ENCODE assay signal across 15 cellular contexts in the genomic region with DNA sequence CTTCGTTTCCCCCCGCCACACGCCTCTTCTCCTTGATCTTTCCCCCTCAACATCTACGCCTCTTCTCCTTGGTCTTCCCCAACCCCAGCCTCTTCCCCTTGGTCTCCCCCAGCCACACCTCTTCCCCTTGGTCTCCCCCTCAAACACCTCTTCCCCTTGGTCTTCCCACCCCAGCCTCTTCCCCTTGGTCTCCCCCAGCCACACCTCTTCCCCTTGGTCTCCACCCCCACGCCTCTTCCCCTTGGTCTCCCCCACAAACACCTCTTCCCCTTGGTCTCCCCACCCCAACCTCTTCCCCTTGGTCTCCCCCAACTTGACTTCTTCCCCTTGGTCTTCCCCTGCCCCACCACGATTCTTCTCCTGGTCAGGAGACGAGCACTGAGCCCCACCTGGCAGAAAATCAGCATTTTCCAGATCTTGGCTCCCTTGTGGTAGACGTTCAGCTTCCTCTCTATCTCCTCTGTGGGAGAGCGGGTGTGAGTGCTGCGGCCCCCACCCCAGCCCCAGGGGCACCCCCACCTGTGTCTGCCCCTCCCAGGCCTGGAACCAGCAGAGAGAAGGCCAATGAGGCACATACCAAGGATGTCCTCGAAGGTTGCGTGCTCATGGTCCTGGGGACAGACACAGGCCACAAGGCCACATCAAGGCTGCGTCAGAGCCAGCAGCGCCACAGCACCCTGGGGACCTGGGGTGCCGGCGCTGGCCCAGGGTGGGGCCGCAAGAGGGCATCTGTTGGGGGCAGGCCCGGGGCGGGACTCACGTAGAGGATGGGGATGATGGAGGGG. TPM values are rescaled to one million over a fixed set of nuclear protein-coding genes. Genes with fewer than 3 reads are reported as not detected.
DNase-seq lines count a peak whose midpoint lies in the region; ATAC-seq lines count a peak whose summit lies in the region.
"Had no signal": no experiment of that assay in that cellular context is flagged by ENCODE, and none has a peak within 500 bp of the region (broad histone marks: within the 10 kb centered on the region; RNA-seq: fewer than 3 reads in every experiment).

No MANE protein-coding gene starts in this region.

- peaks cover 40% of the 10 kb centered on the region for H3K36me3 Mint-ChIP-seq in activated naive CD8-positive, alpha-beta T cell treated with anti-CD3 and anti-CD28 coated beads, Interleukin-2, amount 10 ng/mL, durations not matched to agents 7 days and 5 days
- H3K36me3 Mint-ChIP-seq in naive thymus-derived CD8-positive, alpha-beta T cell, result peaks cover 0 to 20% (median 10%) of the 10 kb centered on the region in 3 donors

- no peaks in the 10 kb centered on the region for H3K27me3 ChIP-seq in BLaER1
- H3K27me3 ChIP-seq: SJSA1 had no signal

- peak overlapping the region; percentile 44; the same call in 1 of the 2 replicates for H3K4me3 ChIP-seq in BLaER1
- H3K4me3 ChIP-seq: HAP-1, SJSA1 had no signal

- peaks cover 44% of the 10 kb centered on the region for H3K36me3 ChIP-seq in BLaER1

- no peaks in the 10 kb centered on the region for H3K9me3 Mint-ChIP-seq in activated naive CD8-positive, alpha-beta T cell treated with anti-CD3 and anti-CD28 coated beads, Interleukin-2, amount 10 ng/mL, durations not matched to agents 7 days and 5 days
- peaks cover 0 to 11% (median 0%) of the 10 kb centered on the region in 9 donors for H3K9me3 Mint-ChIP-seq in naive thymus-derived CD8-positive, alpha-beta T cell
- H3K9me3 Mint-ChIP-seq: activated T-cell treated with anti-CD3 and anti-CD28 coated beads, Interleukin-2, amount 50 U/mL, for 72 hours; brain had no signal

- peak overlapping the region; percentile 78 for H3K4me2 ChIP-seq in BLaER1

- peak overlapping the region; percentile 90 for H3K27ac Mint-ChIP-seq in activated naive CD8-positive, alpha-beta T cell treated with anti-CD3 and anti-CD28 coated beads, Interleukin-2, amount 10 ng/mL, durations not matched to agents 7 days and 5 days
- H3K27ac Mint-ChIP-seq in naive thymus-derived CD8-positive, alpha-beta T cell, result peak overlapping the region; percentile 37 to 99 (median 74)
- H3K27ac Mint-ChIP-seq: activated T-cell treated with anti-CD3 and anti-CD28 coated beads, Interleukin-2, amount 50 U/mL, for 72 hours had no signal

- DNase-seq in CMK (ENCODE audit: low read depth) (peak; percentile 97), HT-29 (ENCODE audit: low spot score) (no peak), NCI-H1417 treated with DMSO at 0.1 percent for 48 hours (lab: John Stamatoyannopoulos, UW) (no peak)
- DNase-seq in activated naive CD8-positive, alpha-beta T cell treated with anti-CD3 and anti-CD28 coated beads, Interleukin-2, amount 10 ng/mL, durations not matched to agents 7 days and 5 days, result peak; percentile 34
- DNase-seq in naive thymus-derived CD8-positive, alpha-beta T cell, result peak in 3 of 10 donors; percentile 1 to 53 (median 2)
- DNase-seq: activated T-cell treated with anti-CD3 and anti-CD28 coated beads, Interleukin-2, amount 50 U/mL, for 72 hours; NCI-H2171; stimulated activated naive CD4-positive, alpha-beta T cell treated with Interleukin-2 at 50 U/mL for 16 hours; WERI-Rb-1 had no signal

- ATAC-seq in activated naive CD8-positive, alpha-beta T cell treated with anti-CD3 and anti-CD28 coated beads, Interleukin-2, amount 10 ng/mL, durations not matched to agents 7 days and 5 days (ENCODE audit: low read depth), result no peak
- ATAC-seq in naive thymus-derived CD8-positive, alpha-beta T cell, result no peak
- ATAC-seq in HG03439 (IDR thresholded peaks at IDR 0.05; ENCODE audit: unreplicated experiment), result no peak
- ATAC-seq: activated T-cell treated with anti-CD3 and anti-CD28 coated beads, Interleukin-2, amount 50 U/mL, for 72 hours had no signal

- H3K4me3 Mint-ChIP-seq in activated naive CD8-positive, alpha-beta T cell treated with anti-CD3 and anti-CD28 coated beads, Interleukin-2, amount 10 ng/mL, durations not matched to agents 7 days and 5 days, result peak overlapping the region; percentile 40
- H3K4me3 Mint-ChIP-seq in naive thymus-derived CD8-positive, alpha-beta T cell, result peak overlapping the region in 6 of 10 donors; percentile 2 to 78 (median 51)
- H3K4me3 Mint-ChIP-seq: brain had no signal

- no peak overlapping the region for H3K9ac ChIP-seq in BLaER1

- H3K27ac ChIP-seq in BLaER1, result no peak overlapping the region
- H3K27ac ChIP-seq: C4-2B, SJSA1, WERI-Rb-1 had no signal

- H3K4me1 Mint-ChIP-seq in activated naive CD8-positive, alpha-beta T cell treated with anti-CD3 and anti-CD28 coated beads, Interleukin-2, amount 10 ng/mL, durations not matched to agents 7 days and 5 days, result peaks cover 16% of the 10 kb centered on the region
- peaks cover 4 to 57% (median 34%) of the 10 kb centered on the region in 4 donors for H3K4me1 Mint-ChIP-seq in naive thymus-derived CD8-positive, alpha-beta T cell

- H3K9me3 ChIP-seq in BLaER1, result no peaks in the 10 kb centered on the region
- H3K9me3 ChIP-seq: HAP-1, SJSA1 had no signal

- no peaks in the 10 kb centered on the region for H3K27me3 Mint-ChIP-seq in activated naive CD8-positive, alpha-beta T cell treated with anti-CD3 and anti-CD28 coated beads, Interleukin-2, amount 10 ng/mL, durations not matched to agents 7 days and 5 days
- no peaks in the 10 kb centered on the region for H3K27me3 Mint-ChIP-seq in naive thymus-derived CD8-positive, alpha-beta T cell
- H3K27me3 Mint-ChIP-seq: brain had no signal

- POLR2A ChIA-PET in activated naive CD8-positive, alpha-beta T cell treated with anti-CD3 and anti-CD28 coated beads, Interleukin-2, amount 10 ng/mL, durations not matched to agents 7 days and 5 days (lab: Charles Lee), result interaction anchor here (2.0 kb wide), 1 partner anchor 10 kb away, joined by 5 read pairs; no protein-coding TSS in a partner anchor
- POLR2A ChIA-PET in naive thymus-derived CD8-positive, alpha-beta T cell (lab: Charles Lee), result interaction anchor here (0.6 to 0.7 kb wide), 2 partner anchors 11 to 64 kb away, joined by 3 to 4 read pairs; no protein-coding TSS in a partner anchor

- peaks cover 78% of the 10 kb centered on the region for H4K20me1 ChIP-seq in BLaER1

- peaks cover 81% of the 10 kb centered on the region for H3K4me1 ChIP-seq in BLaER1

RNA-seq across cellular contexts. Expression of a gene that starts 7.0 kb away (rescaled TPM):
- 10 to 100 TPM; 54.3 to 58.4 TPM for total RNA-seq in activated naive CD8-positive, alpha-beta T cell treated with anti-CD3 and anti-CD28 coated beads, Interleukin-2, amount 10 ng/mL, durations not matched to agents 7 days and 5 days
- total RNA-seq in naive thymus-derived CD8-positive, alpha-beta T cell, result 10 to 100 TPM; 19.1 to 19.3 TPM
- polyA plus RNA-seq in naive thymus-derived CD8-positive, alpha-beta T cell, result 10 to 100 TPM in 1 of 3 donors, 1 to 10 TPM in 2; 7.7 to 14.7 (median 8.2) TPM
- total RNA-seq in HT-29 (2014; rRNA removed; shearing (Covaris generic)), result 74.4 and 77.7 TPM in 2 replicates

RNA-seq across cellular contexts. Expression of a gene that starts 11.0 kb away (rescaled TPM):
- not detected for total RNA-seq in activated naive CD8-positive, alpha-beta T cell treated with anti-CD3 and anti-CD28 coated beads, Interleukin-2, amount 10 ng/mL, durations not matched to agents 7 days and 5 days
- not detected for total RNA-seq in naive thymus-derived CD8-positive, alpha-beta T cell
- not detected for polyA plus RNA-seq in naive thymus-derived CD8-positive, alpha-beta T cell
- 0.76 and 1.3 TPM in 2 replicates for total RNA-seq in HT-29 (2014; rRNA removed; shearing (Covaris generic))
- total RNA-seq: activated T-cell treated with anti-CD3 and anti-CD28 coated beads, Interleukin-2, amount 50 U/mL, for 72 hours; SJSA1 had no signal

RNA-seq across cellular contexts. Expression of a gene that starts 29.0 kb away (rescaled TPM):
- total RNA-seq in activated naive CD8-positive, alpha-beta T cell treated with anti-CD3 and anti-CD28 coated beads, Interleukin-2, amount 10 ng/mL, durations not matched to agents 7 days and 5 days, result 1 to 10 TPM; 2.8 to 3.7 TPM
- 1 to 10 TPM; 4.1 to 4.5 TPM for total RNA-seq in naive thymus-derived CD8-positive, alpha-beta T cell
- 1 to 10 TPM in 2 of 3 donors, under 1 TPM in 1; 0.75 to 1.1 (median 1.1) TPM for polyA plus RNA-seq in naive thymus-derived CD8-positive, alpha-beta T cell
- total RNA-seq in HT-29 (2014; rRNA removed; shearing (Covaris generic)), result 1.5 and 3.7 TPM in 2 replicates
- total RNA-seq: SJSA1 had no signal

RNA-seq across cellular contexts. Expression of a gene that starts 29.2 kb away (rescaled TPM):
- 10 to 100 TPM; 23.4 to 24.7 TPM for total RNA-seq in activated naive CD8-positive, alpha-beta T cell treated with anti-CD3 and anti-CD28 coated beads, Interleukin-2, amount 10 ng/mL, durations not matched to agents 7 days and 5 days
- total RNA-seq in naive thymus-derived CD8-positive, alpha-beta T cell, result 10 to 100 TPM; 26.4 to 28.3 TPM
- polyA plus RNA-seq in naive thymus-derived CD8-positive, alpha-beta T cell, result 1 to 10 TPM; 2.6 to 4.3 (median 3.9) TPM
- 7.6 and 14.1 TPM in 2 replicates for total RNA-seq in HT-29 (2014; rRNA removed; shearing (Covaris generic))

Comparison
In these comparisons a context has a peak if more than half of its experiments do, and no peak if none do; other contexts are left out.
1. DNase-seq: peak in CMK (single experiment) and activated naive CD8-positive, alpha-beta T cell treated with anti-CD3 and anti-CD28 coated beads, Interleukin-2, amount 10 ng/mL, durations not matched to agents 7 days and 5 days (single experiment); none in HT-29 (single experiment) and NCI-H1417 treated with DMSO at 0.1 percent for 48 hours (single experiment).